ENCODE assay signal across 8 cellular contexts in the genomic region with DNA sequence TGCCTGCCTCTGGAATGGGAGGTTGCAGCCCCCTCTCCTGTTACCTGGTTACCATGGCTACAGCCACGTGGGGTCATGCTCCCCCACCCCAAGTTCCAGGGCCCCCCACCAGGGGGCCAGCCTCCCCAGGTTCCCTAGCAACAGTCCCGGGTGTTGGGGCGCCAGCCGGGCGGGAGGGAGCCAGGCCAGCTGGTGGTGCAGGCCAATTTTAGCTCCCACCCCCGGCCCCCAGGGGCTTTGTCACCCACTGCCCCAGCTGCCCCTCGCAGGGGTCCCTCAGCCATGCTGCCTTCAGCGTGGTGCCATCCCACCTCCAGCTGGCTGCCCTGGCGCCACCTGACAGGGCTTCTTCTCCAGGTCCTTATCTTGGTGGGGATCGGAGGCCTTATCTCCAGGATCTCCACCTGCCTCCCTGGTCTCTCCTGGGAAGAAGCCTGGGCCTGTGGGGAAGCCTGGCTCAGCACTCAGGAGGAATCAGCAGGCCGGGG. TPM values are rescaled to one million over a fixed set of nuclear protein-coding genes. Genes with fewer than 3 reads are reported as not detected.
DNase-seq lines count a peak whose midpoint lies in the region; ATAC-seq and TF ChIP-seq lines count a peak whose summit lies in the region.

No MANE protein-coding gene starts in this region.

- DNase-seq in BJ (ENCODE audit: low read depth), result no peak
- no peak for DNase-seq in GM13976 (ENCODE audit: low spot score)
- DNase-seq in activated naive CD4-positive, alpha-beta T cell treated with anti-CD3 and anti-CD28 coated beads, Interleukin-2, amount 50 U/mL, for 16 hours, result peak; percentile 19
- no peak for DNase-seq in lower lobe of right lung
- no peak for DNase-seq in MG63
- no peak for DNase-seq in nucleus accumbens (lab: John Stamatoyannopoulos, UW)

- in situ Hi-C loops in GM13976 (cut with MboI; ENCODE audit: low sequenced_read_pairs, unreplicated experiment), result no loop called here

- ATAC-seq in lower lobe of right lung (no peak), HG02973 (IDR thresholded peaks at IDR 0.05; ENCODE audit: unreplicated experiment) (no peak), HG03135 (IDR thresholded peaks at IDR 0.05; ENCODE audit: unreplicated experiment) (no peak)

- H3K27me3 ChIP-seq in BJ (ENCODE audit: control insufficient read depth, insufficient read depth, low read length) (no peaks in the 10 kb centered on the region), lower lobe of right lung (ENCODE audit: low read depth) (no peaks in the 10 kb centered on the region), MG63 (no peaks in the 10 kb centered on the region)

- no peak overlapping the region for H3K4me3 ChIP-seq in BJ (ENCODE audit: low read depth, low read length)
- no peak overlapping the region for H3K4me3 ChIP-seq in lower lobe of right lung
- H3K4me3 ChIP-seq in MG63, result no peak overlapping the region

- H3K4me1 ChIP-seq in lower lobe of right lung, result peaks cover 29% of the 10 kb centered on the region

- CTCF ChIA-PET in BJ (lab: Yijun Ruan, JAX), result interaction anchor here (1.3 to 1.6 kb wide), 2 partner anchors 62 to 244 kb away, joined by 3 read pairs; no protein-coding TSS in a partner anchor

- POLR2A ChIA-PET in BJ (lab: Charles Lee), result no interaction called here

- H3K9me3 ChIP-seq in lower lobe of right lung (no peaks in the 10 kb centered on the region), MG63 (no peaks in the 10 kb centered on the region)

- TF ChIP-seq CTCF in BJ (IDR thresholded peaks at IDR 0.05; ENCODE audit: insufficient read depth, low read depth, low read length), result peak; percentile 37
- TF ChIP-seq CTCF in GM13976 (IDR thresholded peaks at IDR 0.05; ENCODE audit: borderline replicate concordance, control extremely low read depth, extremely low read depth, insufficient read depth, missing control alignments), result peak; percentile 12
- TF ChIP-seq CTCF in lower lobe of right lung (IDR thresholded peaks at IDR 0.05), result peak; percentile 18

- intact Hi-C loops in lower lobe of right lung (cut with DNase I), result no loop called here

- H3K36me3 ChIP-seq in BJ (ENCODE audit: control insufficient read depth, insufficient read depth, low read length) (peaks cover 2% of the 10 kb centered on the region; the same call in 1 of the 2 replicates), lower lobe of right lung (no peaks in the 10 kb centered on the region), MG63 (peaks cover 23% of the 10 kb centered on the region)

- no peak overlapping the region for H3K27ac ChIP-seq in lower lobe of right lung

RNA-seq across cellular contexts. Expression of a gene that starts 3.0 kb away (rescaled TPM):
- 10.9 and 17.1 TPM in 2 replicates for polyA plus RNA-seq in BJ (2011; rRNA removed)
- 15.7 and 19.1 TPM in 2 replicates for polyA minus RNA-seq in BJ (2011; rRNA and poly(A)+ RNA removed)
- 32.5 TPM for total RNA-seq in lower lobe of right lung
- 10.1 and 12.0 TPM in 2 replicates for total RNA-seq in MG63 (2014; rRNA removed; shearing (Covaris generic); ENCODE audit: low replicate concordance)

RNA-seq across cellular contexts. Expression of a gene that starts 8.9 kb away (rescaled TPM):
- polyA plus RNA-seq in BJ (2011; rRNA removed), result 0.04 TPM in 1 of 2 replicates, not detected in the other
- polyA minus RNA-seq in BJ (2011; rRNA and poly(A)+ RNA removed), result not detected in 2 replicates
- 3.6 TPM for total RNA-seq in lower lobe of right lung
- total RNA-seq in MG63 (2014; rRNA removed; shearing (Covaris generic); ENCODE audit: low replicate concordance), result not detected in 2 replicates
